Comparison of ENCODE assay signal across 20 cellular contexts in genomic region chr11:93073026-93073425, GRCh38.
"Had no signal": no experiment of that assay in that cellular context is flagged by ENCODE, and none has a peak within 500 bp of the region (broad histone marks: within the 10 kb centered on the region; RNA-seq: fewer than 3 reads in every experiment).

No MANE protein-coding gene starts in this region.

- H3K36me3 Mint-ChIP-seq: activated naive CD8-positive, alpha-beta T cell; brain; naive thymus-derived CD4-positive, alpha-beta T cell; stimulated activated effector memory CD8-positive, alpha-beta T cell treated with anti-CD3 and anti-CD28 coated beads, Interleukin-12 subunit alpha, Interleukin-12 subunit beta, amount 100 ng/mL, for 72 hours had no signal

- H3K4me1 ChIP-seq: colonic mucosa, esophagus muscularis mucosa, pancreas had no signal

- H3K9me3 ChIP-seq: colonic mucosa, esophagus muscularis mucosa, pancreas had no signal

- H3K36me3 ChIP-seq: colonic mucosa, esophagus muscularis mucosa, pancreas had no signal

- H3K4me1 Mint-ChIP-seq: activated B cell treated with CpG ODN at 0.5 μM for 24 hours; naive thymus-derived CD4-positive, alpha-beta T cell; stimulated activated effector memory CD8-positive, alpha-beta T cell treated with anti-CD3 and anti-CD28 coated beads, Interleukin-12 subunit alpha, Interleukin-12 subunit beta, amount 100 ng/mL, for 72 hours had no signal

- ATAC-seq: activated T-cell treated with anti-CD3 and anti-CD28 coated beads, Interleukin-2, amount 50 U/mL, for 72 hours; left lobe of liver; naive thymus-derived CD4-positive, alpha-beta T cell; stimulated activated effector memory CD8-positive, alpha-beta T cell treated with anti-CD3 and anti-CD28 coated beads, Interleukin-12 subunit alpha, Interleukin-12 subunit beta, amount 100 ng/mL, for 72 hours had no signal

- H3K27ac Mint-ChIP-seq: activated B cell treated with CpG ODN at 0.5 μM for 24 hours; activated naive CD8-positive, alpha-beta T cell; activated T-cell treated with anti-CD3 and anti-CD28 coated beads, Interleukin-2, amount 50 U/mL, for 72 hours; naive thymus-derived CD4-positive, alpha-beta T cell; stimulated activated effector memory CD8-positive, alpha-beta T cell treated with anti-CD3 and anti-CD28 coated beads, Interleukin-12 subunit alpha, Interleukin-12 subunit beta, amount 100 ng/mL, for 72 hours had no signal

- H3K9me3 Mint-ChIP-seq: activated B cell treated with CpG ODN at 0.5 μM for 24 hours; activated T-cell treated with anti-CD3 and anti-CD28 coated beads, Interleukin-2, amount 50 U/mL, for 72 hours had no signal

- H3K4me3 Mint-ChIP-seq: activated B cell treated with CpG ODN at 0.5 μM for 24 hours; activated naive CD8-positive, alpha-beta T cell; activated T-cell treated with anti-CD3 and anti-CD28 coated beads, Interleukin-2, amount 50 U/mL, for 72 hours; brain; naive thymus-derived CD4-positive, alpha-beta T cell; stimulated activated effector memory CD8-positive, alpha-beta T cell treated with anti-CD3 and anti-CD28 coated beads, Interleukin-12 subunit alpha, Interleukin-12 subunit beta, amount 100 ng/mL, for 72 hours had no signal

- H3K4me3 ChIP-seq: colonic mucosa, esophagus muscularis mucosa, pancreas had no signal

- DNase-seq: activated B cell treated with CpG ODN at 0.5 μM for 24 hours; activated CD4-positive, alpha-beta T cell treated with anti-CD3 and anti-CD28 coated beads for 48 hours; activated CD8-positive, alpha-beta memory T cell treated with anti-CD3 and anti-CD28 coated beads, Interleukin-2, amount 50 U/mL, for 48 hours; activated gamma-delta T cell treated with Interleukin-2 at 50 U/mL for 16 hours; activated T-cell treated with anti-CD3 and anti-CD28 coated beads, Interleukin-2, amount 50 U/mL, for 72 hours; central memory CD4-positive, alpha-beta T cell; colonic mucosa; hippocampal formation; islet precursor cell; mammary epithelial cell; naive thymus-derived CD4-positive, alpha-beta T cell; pancreas; stimulated activated CD4-positive, alpha-beta T cell treated with anti-CD3 and anti-CD28 coated beads, Interleukin-12 subunit alpha, Interleukin-12 subunit beta, amount 100 ng/mL, for 4 hours; stimulated activated CD4-positive, alpha-beta T cell treated with anti-CD3 and anti-CD28 coated beads, Interleukin-2, amount 100 ng/mL, for 24 hours; T-helper 2 cell had no signal

- H3K27ac ChIP-seq: colonic mucosa, esophagus muscularis mucosa, pancreas had no signal

- H3K27me3 ChIP-seq: colonic mucosa, esophagus muscularis mucosa, pancreas had no signal
